In genomic region chr1:178344513-178345077, GRCh38 we compare ENCODE assay signal across 8 cellular contexts.
DNase-seq lines count a peak whose midpoint lies in the region; ATAC-seq, FAIRE-seq and TF ChIP-seq lines count a peak whose summit lies in the region.

No MANE protein-coding gene starts in this region.

- H3K4me3 ChIP-seq in psoas muscle: peak overlapping the region; percentile 57

- in situ Hi-C loops in SK-MEL-5 (cut with HindIII; ENCODE audit: low pct_unique_long_range_greater_than_20kb, low sequenced_read_pairs): no loop called here

- ATAC-seq in HG03175 (IDR thresholded peaks at IDR 0.05; ENCODE audit: unreplicated experiment) (peak; percentile 70), psoas muscle (peak; percentile 87 to 90 (median 89)), HG02678 (IDR thresholded peaks at IDR 0.05; ENCODE audit: unreplicated experiment) (no peak)

- DNase-seq in ELR (ENCODE audit: low read depth) (peak; percentile 86), SK-MEL-5 (ENCODE audit: low read depth, low spot score) (peak; percentile 88), frontal cortex (ENCODE audit: low spot score in 2 of 2) (peak in 1 of 2 donors; percentile 18), psoas muscle (no peak), NCI-H510A treated with DMSO at 0.1 percent for 48 hours (lab: John Stamatoyannopoulos, UW) (no peak)
- DNase-seq in activated CD8-positive, alpha-beta memory T cell treated with anti-CD3 and anti-CD28 coated beads, Interleukin-2, amount 50 U/mL, for 4 hours: no peak

- peaks cover 33% of the 10 kb centered on the region for H3K4me1 ChIP-seq in psoas muscle

- no peaks in the 10 kb centered on the region for H3K9me3 ChIP-seq in psoas muscle

- peak; percentile 48 for FAIRE-seq in frontal cortex (lab: Jason Lieb, UNC)

- H3K36me3 ChIP-seq in psoas muscle (ENCODE audit: insufficient read depth in 1 of 2, low read depth in 1 of 2): no peaks in the 10 kb centered on the region

- no peaks in the 10 kb centered on the region for H3K27me3 ChIP-seq in psoas muscle (ENCODE audit: insufficient read depth in 3 of 3, low read length in 2 of 3)

- peak; percentile 60 for TF ChIP-seq CTCF in psoas muscle (IDR thresholded peaks at IDR 0.05)

- intact Hi-C loops in psoas muscle (cut with DNase I): no loop called here

- 8 to 12% (median 9%) methylated on average over 5 of the region's 5 CpGs for WGBS in psoas muscle, 3 donors

- H3K27ac ChIP-seq in psoas muscle: peak overlapping the region; percentile 87

Comparison
In these comparisons a context has a peak if more than half of its experiments do, and no peak if none do; other contexts are left out.
1. DNase-seq: peak in ELR (single experiment) and SK-MEL-5 (single experiment); none in psoas muscle (0 of 2), activated CD8-positive, alpha-beta memory T cell treated with anti-CD3 and anti-CD28 coated beads, Interleukin-2, amount 50 U/mL, for 4 hours (single experiment) and NCI-H510A treated with DMSO at 0.1 percent for 48 hours (single experiment).